Comparison of ENCODE assay signal across 22 cellular contexts in the genomic region with DNA sequence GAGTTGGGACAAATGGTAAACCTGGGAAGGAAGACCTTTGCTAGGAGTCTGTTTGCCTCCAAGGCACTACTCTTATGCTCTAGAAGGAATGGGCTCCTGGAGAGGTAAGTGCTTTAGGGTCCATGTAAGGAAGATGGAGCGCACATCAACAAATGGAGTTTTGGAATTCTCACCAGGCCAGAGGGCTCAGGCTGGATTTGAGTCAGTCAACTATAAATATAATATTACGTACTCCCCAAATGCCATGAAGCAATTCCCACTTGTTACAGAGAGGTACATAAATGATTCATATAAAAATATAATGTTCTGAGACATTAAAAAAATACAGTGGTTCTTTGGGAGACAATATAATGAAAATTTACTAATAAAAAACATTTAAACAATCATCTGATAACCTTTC.
"Had no signal": no experiment of that assay in that cellular context is flagged by ENCODE, and none has a peak within 500 bp of the region (broad histone marks: within the 10 kb centered on the region; RNA-seq: fewer than 3 reads in every experiment).

No MANE protein-coding gene starts in this region.

- H3K4me1 ChIP-seq: uterus had no signal

- H3K9me3 ChIP-seq: gastroesophageal sphincter, heart right ventricle, left ventricle myocardium inferior, suprapubic skin, transverse colon, uterus had no signal

- H3K36me3 ChIP-seq: brain microvascular endothelial cell, left ventricle myocardium inferior, suprapubic skin, uterus had no signal

- H3K9me3 Mint-ChIP-seq: activated CD8-positive, alpha-beta T cell treated with anti-CD3 and anti-CD28 coated beads for 36 hours; activated naive CD4-positive, alpha-beta T cell treated with anti-CD3 and anti-CD28 coated beads for 36 hours; activated T-cell treated with anti-CD3 and anti-CD28 coated beads, Interleukin-2, amount 50 U/mL, for 24 hours; immature natural killer cell; naive B cell; stimulated activated naive CD8-positive, alpha-beta T cell treated with anti-CD3 and anti-CD28 coated beads, Interleukin-15, amount 100 ng/mL, for 72 hours had no signal

- DNase-seq: activated CD4-positive, alpha-beta T cell treated with anti-CD3 and anti-CD28 coated beads for 4 hours; activated CD8-positive, alpha-beta T cell treated with anti-CD3 and anti-CD28 coated beads for 36 hours; activated naive CD4-positive, alpha-beta T cell treated with anti-CD3 and anti-CD28 coated beads for 36 hours; activated T-cell treated with anti-CD3 and anti-CD28 coated beads, Interleukin-2, amount 50 U/mL, for 24 hours; aorta; brain microvascular endothelial cell; cortex of kidney; heart right ventricle; immature natural killer cell; kidney glomerular epithelial cell; left ventricle myocardium inferior; mammary epithelial cell; naive B cell; posterior cingulate gyrus; retina; stimulated activated CD4-positive, alpha-beta T cell treated with anti-CD3 and anti-CD28 coated beads, Interleukin-2, amount 100 ng/mL, for 24 hours; stimulated activated naive CD8-positive, alpha-beta T cell treated with anti-CD3 and anti-CD28 coated beads, Interleukin-15, amount 100 ng/mL, for 72 hours; transverse colon; uterus had no signal

- H3K27ac ChIP-seq: brain microvascular endothelial cell, heart right ventricle, left ventricle myocardium inferior, suprapubic skin, uterus had no signal

- H3K27me3 ChIP-seq: brain microvascular endothelial cell, gastroesophageal sphincter, heart right ventricle, suprapubic skin, transverse colon, uterus had no signal

- H3K27ac Mint-ChIP-seq: WTC11 had no signal

- ATAC-seq: activated CD8-positive, alpha-beta T cell treated with anti-CD3 and anti-CD28 coated beads for 36 hours; gastroesophageal sphincter; heart right ventricle; stimulated activated naive CD8-positive, alpha-beta T cell treated with anti-CD3 and anti-CD28 coated beads, Interleukin-15, amount 100 ng/mL, for 72 hours; WTC11 had no signal

- H3K36me3 Mint-ChIP-seq: naive B cell had no signal

- H3K4me3 ChIP-seq: gastroesophageal sphincter, left ventricle myocardium inferior, suprapubic skin, transverse colon, uterus had no signal

- H3K27me3 Mint-ChIP-seq: activated CD8-positive, alpha-beta T cell treated with anti-CD3 and anti-CD28 coated beads for 36 hours; activated T-cell treated with anti-CD3 and anti-CD28 coated beads, Interleukin-2, amount 50 U/mL, for 24 hours; naive B cell; stimulated activated naive CD8-positive, alpha-beta T cell treated with anti-CD3 and anti-CD28 coated beads, Interleukin-15, amount 100 ng/mL, for 72 hours had no signal
